Comparison of ENCODE assay signal across 1 cellular context in genomic region chr2:197258580-197258979, GRCh38.
TF ChIP-seq lines count a peak whose summit lies in the region.

No MANE protein-coding gene starts in this region.

TF ChIP-seq in GM12878, 131 proteins besides CTCF, POLR2A, EP300 and RAD21 (continued from another document):
- TF ChIP-seq CUX1 (IDR thresholded peaks at IDR 0.05; ENCODE audit: insufficient replicate concordance, low read depth, low read length) = no peak
- no peak for TF ChIP-seq ATF2 (IDR thresholded peaks at IDR 0.05; ENCODE audit: low read length)
- TF ChIP-seq CBX5 (IDR thresholded peaks at IDR 0.05; ENCODE audit: low read depth) = no peak
- TF ChIP-seq RAD51 (IDR thresholded peaks at IDR 0.05) = peak; percentile 27; the same call in 1 of the 2 replicates
- no peak for TF ChIP-seq PML (IDR thresholded peaks at IDR 0.05; ENCODE audit: low read length)
- 0 out of 2 replicates have a peak, but pooled peaks have one; percentile 29 for TF ChIP-seq ZNF687 (IDR thresholded peaks at IDR 0.05)
- TF ChIP-seq IKZF2 (IDR thresholded peaks at IDR 0.05) = peak; percentile 84 to 89
- TF ChIP-seq MXI1 (IDR thresholded peaks at IDR 0.05; ENCODE audit: low read depth, low read length) = no peak
- TF ChIP-seq POLR2AphosphoS2 (IDR thresholded peaks at IDR 0.05; ENCODE audit: low read depth, low read length) = no peak
- TF ChIP-seq TAF1 (IDR thresholded peaks at IDR 0.05; ENCODE audit: borderline replicate concordance, low read depth, low read length) = no peak
- no peak for TF ChIP-seq KLF5 (IDR thresholded peaks at IDR 0.05; ENCODE audit: partially characterized antibody)
- no peak for TF ChIP-seq JUND (IDR thresholded peaks at IDR 0.05; ENCODE audit: low read depth, low read length)
- TF ChIP-seq REST (IDR thresholded peaks at IDR 0.05; ENCODE audit: low read depth, low read length) = no peak
- TF ChIP-seq MEF2A (IDR thresholded peaks at IDR 0.05; ENCODE audit: insufficient read depth, low read depth, low read length) = peak; percentile 68; the same call in 1 of the 2 replicates
- no peak for TF ChIP-seq SMC3 (IDR thresholded peaks at IDR 0.05; ENCODE audit: borderline replicate concordance, low read length)
- no peak for TF ChIP-seq ZBTB40 (IDR thresholded peaks at IDR 0.05; ENCODE audit: borderline replicate concordance)
- TF ChIP-seq ETV6 (conservative IDR thresholded peaks at IDR 0.05 in 1 of 2, IDR thresholded peaks at IDR 0.05 in 1 of 2; ENCODE audit: borderline replicate concordance in 1 of 2, low read depth in 1 of 2) = 0 out of 4 replicates have a peak, but pooled peaks of 1 of the 2 experiments have one; percentile 36
- no peak for TF ChIP-seq HDAC6 (IDR thresholded peaks at IDR 0.05; ENCODE audit: unreplicated experiment)
- peak; percentile 71 for TF ChIP-seq RELB (IDR thresholded peaks at IDR 0.05; ENCODE audit: low read depth)
- TF ChIP-seq NFIC (IDR thresholded peaks at IDR 0.05; ENCODE audit: low read depth, low read length) = peak; percentile 79
- peak in 1 of 2 experiments; percentile 39; a peak in 1 of 4 replicates for TF ChIP-seq BHLHE40 (IDR thresholded peaks at IDR 0.05; ENCODE audit: borderline replicate concordance in 1 of 2, low read depth in 2 of 2, low read length in 1 of 2)
- no peak for TF ChIP-seq MYB (IDR thresholded peaks at IDR 0.05; ENCODE audit: borderline replicate concordance, low read depth, low read length)
- no peak for TF ChIP-seq CBX3 (IDR thresholded peaks at IDR 0.05; ENCODE audit: borderline replicate concordance, low read depth)
- no peak for TF ChIP-seq STAT3 (IDR thresholded peaks at IDR 0.05; ENCODE audit: low read depth, low read length)
- TF ChIP-seq IKZF1 (conservative IDR thresholded peaks at IDR 0.05) = peak; percentile 87
- TF ChIP-seq IRF3 (IDR thresholded peaks at IDR 0.05) = no peak
